ENCODE assay signal across 22 cellular contexts in the genomic region with DNA sequence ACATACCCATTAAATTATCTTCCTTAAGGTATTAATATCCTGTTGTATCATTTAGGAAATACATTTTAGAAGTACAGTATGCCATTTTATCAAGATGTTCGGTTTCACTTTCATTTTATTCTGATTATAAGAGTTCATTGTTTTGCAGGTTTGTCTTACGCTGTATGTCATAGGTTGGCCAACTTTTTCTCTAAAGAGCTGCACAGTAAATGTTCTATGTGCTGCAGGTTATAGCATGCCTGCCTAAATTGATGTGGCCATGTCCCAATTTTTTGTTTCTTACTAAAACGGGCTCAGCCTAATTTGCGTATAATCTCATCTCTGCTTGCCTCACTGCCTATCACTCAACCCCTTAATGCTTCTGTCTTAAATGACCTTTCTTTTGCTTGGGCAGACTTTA.
DNase-seq lines count a peak whose midpoint lies in the region; ATAC-seq, FAIRE-seq and TF ChIP-seq lines count a peak whose summit lies in the region.
"Had no signal": no experiment of that assay in that cellular context is flagged by ENCODE, and none has a peak within 500 bp of the region (broad histone marks: within the 10 kb centered on the region; RNA-seq: fewer than 3 reads in every experiment).

No MANE protein-coding gene starts in this region.

- H3K9me3 Mint-ChIP-seq in activated naive CD8-positive, alpha-beta T cell treated with anti-CD3 and anti-CD28 coated beads, Interleukin-2, amount 10 ng/mL, durations not matched to agents 7 days and 5 days, result peaks cover 2% of the 10 kb centered on the region
- peaks cover 7% of the 10 kb centered on the region for H3K9me3 Mint-ChIP-seq in activated naive CD8-positive, alpha-beta T cell treated with anti-CD3 and anti-CD28 coated beads, Interleukin-2, amount 50 U/mL, for 24 hours

- H3K36me3 Mint-ChIP-seq in activated naive CD8-positive, alpha-beta T cell treated with anti-CD3 and anti-CD28 coated beads, Interleukin-2, amount 10 ng/mL, durations not matched to agents 7 days and 5 days, result no peaks in the 10 kb centered on the region
- no peaks in the 10 kb centered on the region for H3K36me3 Mint-ChIP-seq in activated naive CD8-positive, alpha-beta T cell treated with anti-CD3 and anti-CD28 coated beads, Interleukin-2, amount 50 U/mL, for 24 hours (ENCODE audit: low read depth)

- intact Hi-C loops in OCI-LY7 (cut with micrococcal nuclease; ENCODE audit: unreplicated experiment), result no loop called here

- H2AFZ ChIP-seq in OCI-LY7 (ENCODE audit: low read length), result no peak overlapping the region

- no peaks in the 10 kb centered on the region for H3K36me3 ChIP-seq in OCI-LY7 (ENCODE audit: insufficient read depth, low read length)
- H3K36me3 ChIP-seq in duodenal mucosa (ENCODE audit: control insufficient read depth in 1 of 2, insufficient read depth in 2 of 2, low read length in 2 of 2), result no peaks in the 10 kb centered on the region
- no peaks in the 10 kb centered on the region for H3K36me3 ChIP-seq in small intestine (ENCODE audit: control insufficient read depth in 2 of 2, insufficient read depth in 2 of 2, low read length in 2 of 2)
- H3K36me3 ChIP-seq: colonic mucosa had no signal

- H3K27me3 Mint-ChIP-seq in activated naive CD8-positive, alpha-beta T cell treated with anti-CD3 and anti-CD28 coated beads, Interleukin-2, amount 10 ng/mL, durations not matched to agents 7 days and 5 days, result peaks cover 25% of the 10 kb centered on the region
- peaks cover 14% of the 10 kb centered on the region for H3K27me3 Mint-ChIP-seq in activated naive CD8-positive, alpha-beta T cell treated with anti-CD3 and anti-CD28 coated beads, Interleukin-2, amount 50 U/mL, for 24 hours
- H3K27me3 Mint-ChIP-seq: progenitor cell of endocrine pancreas had no signal

- no TSS peak for BruUV-seq in OCI-LY7 (replicated peaks; lab: Mats Ljungman, UMichigan)

- H3K27me3 ChIP-seq in duodenal mucosa (ENCODE audit: control insufficient read depth in 1 of 2, insufficient read depth in 2 of 2, low read length in 2 of 2) (no peaks in the 10 kb centered on the region), small intestine (ENCODE audit: control insufficient read depth in 2 of 2, insufficient read depth in 2 of 2, low read length in 2 of 2) (peaks cover 0 to 2% of the 10 kb centered on the region in 2 donors)
- H3K27me3 ChIP-seq: colonic mucosa had no signal

- peak overlapping the region; percentile 16; the same call in 1 of the 2 replicates for H3K4me2 ChIP-seq in OCI-LY7 (ENCODE audit: low read length)

- H3K4me1 ChIP-seq in OCI-LY7 (ENCODE audit: insufficient read depth, low read length, poor library complexity, severe bottlenecking) (no peaks in the 10 kb centered on the region), duodenal mucosa (ENCODE audit: control insufficient read depth in 1 of 2, insufficient read depth in 2 of 2, low read length in 2 of 2) (no peaks in the 10 kb centered on the region), small intestine (ENCODE audit: control insufficient read depth in 2 of 2, insufficient read depth in 1 of 2, low read depth in 1 of 2, low read length in 1 of 2) (no peaks in the 10 kb centered on the region)
- H3K4me1 ChIP-seq: colonic mucosa had no signal

- no peak overlapping the region for H3K9ac ChIP-seq in duodenal mucosa (ENCODE audit: low read depth in 1 of 2, low read length in 2 of 2)

- H3K9me3 ChIP-seq in OCI-LY7 (ENCODE audit: low read length) (no peaks in the 10 kb centered on the region), duodenal mucosa (ENCODE audit: control insufficient read depth in 1 of 2, low read length in 2 of 2) (no peaks in the 10 kb centered on the region), small intestine (ENCODE audit: control insufficient read depth, low read depth) (no peaks in the 10 kb centered on the region)
- H3K9me3 ChIP-seq: colonic mucosa had no signal

- H3K4me3 ChIP-seq in OCI-LY7 (ENCODE audit: low read depth, low read length, poor library complexity, severe bottlenecking) (no peak overlapping the region), duodenal mucosa (ENCODE audit: low read depth in 1 of 2, low read length in 2 of 2) (peak overlapping the region; percentile 48 to 55), small intestine (ENCODE audit: low read depth in 1 of 2, low read length in 2 of 2) (peak overlapping the region in 1 of 2 donors; percentile 35)
- H3K4me3 ChIP-seq: colonic mucosa had no signal

- no peak for FAIRE-seq in small intestine (lab: Jason Lieb, UNC)
- FAIRE-seq: frontal cortex had no signal

- H4K20me1 ChIP-seq in OCI-LY7 (ENCODE audit: insufficient read depth, low read length), result no peaks in the 10 kb centered on the region

- TF ChIP-seq CTCF in OCI-LY7 (conservative IDR thresholded peaks at IDR 0.05; ENCODE audit: low read length), result no peak

- no peaks in the 10 kb centered on the region for H3K79me2 ChIP-seq in OCI-LY7 (ENCODE audit: insufficient read depth, low read depth, low read length)

- peaks cover 6% of the 10 kb centered on the region for H3K4me1 Mint-ChIP-seq in activated naive CD8-positive, alpha-beta T cell treated with anti-CD3 and anti-CD28 coated beads, Interleukin-2, amount 10 ng/mL, durations not matched to agents 7 days and 5 days
- peaks cover 8% of the 10 kb centered on the region for H3K4me1 Mint-ChIP-seq in activated naive CD8-positive, alpha-beta T cell treated with anti-CD3 and anti-CD28 coated beads, Interleukin-2, amount 50 U/mL, for 24 hours
- H3K4me1 Mint-ChIP-seq: nephron progenitor cell had no signal

- no peak overlapping the region for H3K27ac ChIP-seq in OCI-LY7 (ENCODE audit: low read depth, low read length, poor library complexity, severe bottlenecking)
- H3K27ac ChIP-seq in duodenal mucosa (ENCODE audit: low read depth, low read length), result no peak overlapping the region
- H3K27ac ChIP-seq in small intestine (ENCODE audit: low read depth in 1 of 2, low read length in 1 of 2), result no peak overlapping the region
- H3K27ac ChIP-seq: colonic mucosa had no signal

- CTCF ChIA-PET in OCI-LY7 (lab: Charles Lee; ENCODE audit: unreplicated experiment), result no interaction called here

- no peak for ATAC-seq in activated naive CD8-positive, alpha-beta T cell treated with anti-CD3 and anti-CD28 coated beads, Interleukin-2, amount 10 ng/mL, durations not matched to agents 7 days and 5 days (ENCODE audit: low read depth)
- no peak for ATAC-seq in activated naive CD8-positive, alpha-beta T cell treated with anti-CD3 and anti-CD28 coated beads, Interleukin-2, amount 50 U/mL, for 24 hours

- POLR2A ChIA-PET in activated naive CD8-positive, alpha-beta T cell treated with anti-CD3 and anti-CD28 coated beads, Interleukin-2, amount 10 ng/mL, durations not matched to agents 7 days and 5 days (lab: Charles Lee), result no interaction called here
- POLR2A ChIA-PET in OCI-LY7 (lab: Charles Lee), result no interaction called here

- no peak for DNase-seq in activated naive CD8-positive, alpha-beta T cell treated with anti-CD3 and anti-CD28 coated beads, Interleukin-2, amount 10 ng/mL, durations not matched to agents 7 days and 5 days
- no peak for DNase-seq in activated naive CD8-positive, alpha-beta T cell treated with anti-CD3 and anti-CD28 coated beads, Interleukin-2, amount 50 U/mL, for 24 hours
- no peak for DNase-seq in OCI-LY7 (ENCODE audit: low spot score)
- DNase-seq in small intestine, result peak; percentile 41
- no peak for DNase-seq in DMS79 (lab: John Stamatoyannopoulos, UW)
- no peak for DNase-seq in NCI-H82 (lab: John Stamatoyannopoulos, UW)
- no peak for DNase-seq in GM19238 (ENCODE audit: insufficient read length, low spot score)
- DNase-seq: ACHN; activated CD4-positive, alpha-beta T cell treated with anti-CD3 and anti-CD28 coated beads, Interleukin-2, amount 50 U/mL, for 48 hours; activated naive CD4-positive, alpha-beta T cell; colonic mucosa; kidney glomerular epithelial cell; mesendoderm; NCI-H1092; NCI-H2029 treated with DMSO at 0.1 percent for 48 hours; NCI-H446; nephron progenitor cell; NK-92 treated with Interleukin-12 subunit alpha and Interleukin-12 subunit beta, amount 100 ng/mL, for 24 hours; RPMI8226 had no signal

- no peak overlapping the region for H3K27ac Mint-ChIP-seq in activated naive CD8-positive, alpha-beta T cell treated with anti-CD3 and anti-CD28 coated beads, Interleukin-2, amount 10 ng/mL, durations not matched to agents 7 days and 5 days
- H3K27ac Mint-ChIP-seq in activated naive CD8-positive, alpha-beta T cell treated with anti-CD3 and anti-CD28 coated beads, Interleukin-2, amount 50 U/mL, for 24 hours, result no peak overlapping the region
- H3K27ac Mint-ChIP-seq: nephron progenitor cell, progenitor cell of endocrine pancreas had no signal

- 23 to 62% (median 52%) methylated on average over 4 of the region's 4 CpGs for WGBS in small intestine, 3 donors

- no peaks in the 10 kb centered on the region for H3K9me2 ChIP-seq in OCI-LY7 (ENCODE audit: insufficient read depth, low read length)

- H3K4me3 Mint-ChIP-seq in activated naive CD8-positive, alpha-beta T cell treated with anti-CD3 and anti-CD28 coated beads, Interleukin-2, amount 10 ng/mL, durations not matched to agents 7 days and 5 days, result peak overlapping the region; percentile 33
- H3K4me3 Mint-ChIP-seq in activated naive CD8-positive, alpha-beta T cell treated with anti-CD3 and anti-CD28 coated beads, Interleukin-2, amount 50 U/mL, for 24 hours, result no peak overlapping the region
- H3K4me3 Mint-ChIP-seq: nephron progenitor cell had no signal
